2 cellular contexts compared by ENCODE assay signal in genomic region chr3:186985713-186986364, GRCh38.
TF ChIP-seq lines count a peak whose summit lies in the region.

No MANE protein-coding gene starts in this region.

TF ChIP-seq in liver, 16 proteins besides CTCF, POLR2A, EP300 and RAD21 (continued from another document):
- TF ChIP-seq REST (IDR thresholded peaks at IDR 0.05), result no peak

TF ChIP-seq in HepG2, 621 proteins besides CTCF, POLR2A, EP300 and RAD21 (continued from another document):
- TF ChIP-seq AHDC1 (CRISPR knock-in tag; IDR thresholded peaks at IDR 0.05; ENCODE audit: borderline replicate concordance) (no peak), SALL2 (CRISPR knock-in tag; IDR thresholded peaks at IDR 0.05) (no peak), HMG20A (CRISPR knock-in tag; IDR thresholded peaks at IDR 0.05; ENCODE audit: borderline replicate concordance) (no peak), ZBTB44 (CRISPR knock-in tag; IDR thresholded peaks at IDR 0.05) (no peak), KDM3A (CRISPR knock-in tag; IDR thresholded peaks at IDR 0.05; ENCODE audit: low read depth) (no peak)
